In the genomic region with DNA sequence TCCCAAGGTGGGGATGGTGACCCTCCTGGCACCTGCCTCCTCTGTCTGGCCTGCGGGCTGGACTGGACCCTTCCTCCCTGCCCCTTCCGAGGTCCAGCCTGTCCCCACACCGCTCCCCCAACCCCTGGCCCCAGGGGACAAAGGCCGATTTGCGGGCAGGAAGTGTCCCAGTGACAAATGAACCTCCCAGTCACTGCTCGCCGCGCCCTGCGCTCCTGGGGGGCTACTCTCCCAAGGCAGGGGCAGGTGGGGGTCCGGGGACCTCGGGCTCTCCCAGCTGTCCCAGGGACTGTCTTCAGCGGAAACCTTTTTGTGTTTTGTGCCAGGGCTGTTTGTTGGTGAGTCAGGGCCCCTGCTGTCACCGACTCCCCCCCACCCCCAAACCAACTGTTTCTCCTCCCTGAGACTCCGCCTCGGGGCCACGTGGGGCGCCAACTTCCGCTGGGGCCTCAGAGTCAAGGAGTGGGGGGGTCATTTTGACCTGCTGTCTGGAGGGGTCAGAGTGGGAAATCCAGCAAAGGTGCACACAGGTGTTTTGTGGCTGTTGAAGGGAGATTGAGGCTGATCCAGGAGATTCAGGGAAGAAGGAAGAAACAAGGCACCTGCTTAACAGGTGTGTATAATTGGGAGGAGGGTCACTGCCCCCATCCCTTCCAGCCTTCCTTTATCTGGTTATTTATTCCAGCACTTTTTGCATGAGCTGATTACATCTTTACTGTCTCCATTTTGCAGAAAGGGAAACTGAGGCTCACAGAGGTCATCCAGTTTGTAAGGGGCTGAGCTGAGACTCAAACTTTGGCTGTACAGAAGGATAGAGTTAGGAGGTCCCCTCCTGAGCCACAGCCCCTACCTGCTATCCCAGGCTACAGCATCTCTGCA, we compare ENCODE assay signal across 1 cellular context.
TF ChIP-seq lines count a peak whose summit lies in the region.

No MANE protein-coding gene starts in this region.

TF ChIP-seq in H1, 55 proteins besides CTCF, POLR2A, EP300 and RAD21:
- TF ChIP-seq SAP30 (IDR thresholded peaks at IDR 0.05; ENCODE audit: insufficient read depth, insufficient replicate concordance, low read length) (peak; percentile 24), POU5F1 (IDR thresholded peaks at IDR 0.05; ENCODE audit: low read depth, low read length) (no peak), SIN3A (conservative IDR thresholded peaks at IDR 0.05 in 1 of 2, IDR thresholded peaks at IDR 0.05 in 1 of 2; ENCODE audit: low read depth in 1 of 2, low read length in 2 of 2) (peak; percentile 18 to 55; a peak in 1 of 4 replicates), ATF2 (IDR thresholded peaks at IDR 0.05; ENCODE audit: low read length) (no peak), USF2 (IDR thresholded peaks at IDR 0.05; ENCODE audit: low read length) (peak; percentile 51; the same call in 1 of the 2 replicates)
- TF ChIP-seq, protein P1, sequence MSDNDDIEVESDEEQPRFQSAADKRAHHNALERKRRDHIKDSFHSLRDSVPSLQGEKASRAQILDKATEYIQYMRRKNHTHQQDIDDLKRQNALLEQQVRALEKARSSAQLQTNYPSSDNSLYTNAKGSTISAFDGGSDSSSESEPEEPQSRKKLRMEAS (IDR thresholded peaks at IDR 0.05) = peak; percentile 63; the same call in 1 of the 2 replicates
